18 cellular contexts compared by ENCODE assay signal in genomic region chr14:80809663-80810062, GRCh38.
"Had no signal": no experiment of that assay in that cellular context is flagged by ENCODE, and none has a peak within 500 bp of the region (broad histone marks: within the 10 kb centered on the region; RNA-seq: fewer than 3 reads in every experiment).

No MANE protein-coding gene starts in this region.

- H3K27ac Mint-ChIP-seq: naive B cell had no signal

- H3K4me3 ChIP-seq: ascending aorta, breast epithelium, esophagus squamous epithelium, hepatocyte, tibial artery, uterus had no signal

- H3K4me1 Mint-ChIP-seq: naive B cell had no signal

- H3K4me2 ChIP-seq: hepatocyte had no signal

- DNase-seq: activated CD4-positive, alpha-beta T cell treated with anti-CD3 and anti-CD28 coated beads, Interleukin-2, amount 50 U/mL, for 1 hour; activated CD4-positive, CD25-positive, alpha-beta regulatory T cell; activated effector memory CD4-positive, alpha-beta T cell treated with anti-CD3 and anti-CD28 coated beads, Interleukin-2, amount 50 U/mL, for 16 hours; activated T-cell treated with anti-CD3 and anti-CD28 coated beads, Interleukin-2, amount 50 U/mL, for 1 hour; cerebellar nuclear complex; effector CD8-positive, alpha-beta T cell; esophagus squamous epithelium; islet precursor cell; naive B cell; stimulated activated CD4-positive, alpha-beta T cell treated with anti-CD3 and anti-CD28 coated beads, Interleukin-15, amount 100 ng/mL, for 24 hours; stimulated activated CD4-positive, alpha-beta T cell treated with anti-CD3 and anti-CD28 coated beads, Interleukin-4, amount 100 ng/mL, for 1 hour; stimulated activated naive CD4-positive, alpha-beta T cell; tibial artery; uterus had no signal

- ATAC-seq: left lobe of liver had no signal

- H3K36me3 ChIP-seq: ascending aorta, breast epithelium, esophagus squamous epithelium, uterus had no signal

- H3K27me3 ChIP-seq: ascending aorta, breast epithelium, esophagus squamous epithelium, hepatocyte, tibial artery, uterus had no signal

- H3K27ac ChIP-seq: ascending aorta, breast epithelium, esophagus squamous epithelium, hepatocyte, tibial artery, uterus had no signal

- H3K9me3 ChIP-seq: esophagus squamous epithelium had no signal

- H3K4me1 ChIP-seq: ascending aorta, breast epithelium, esophagus squamous epithelium, tibial artery, uterus had no signal

- H3K27me3 Mint-ChIP-seq: naive B cell had no signal

- H3K4me3 Mint-ChIP-seq: naive B cell had no signal
